1 cellular context compared by ENCODE assay signal in genomic region chr10:114526497-114527238, GRCh38.
TF ChIP-seq lines count a peak whose summit lies in the region.

No MANE protein-coding gene starts in this region.

TF ChIP-seq in HepG2, 621 proteins besides CTCF, POLR2A, EP300 and RAD21 (continued from another document and continues in another):
- peak; percentile 28; the same call in 1 of the 2 replicates for TF ChIP-seq TFAP4 (IDR thresholded peaks at IDR 0.05; ENCODE audit: borderline replicate concordance, low read depth)
- no peak for TF ChIP-seq ZNF569 (CRISPR knock-in tag; IDR thresholded peaks at IDR 0.05; ENCODE audit: borderline replicate concordance)
- TF ChIP-seq ZNF563 (CRISPR knock-in tag; IDR thresholded peaks at IDR 0.05), result no peak
- TF ChIP-seq POLR2AphosphoS5 (IDR thresholded peaks at IDR 0.05; ENCODE audit: low read depth, low read length), result peak; percentile 91
- TF ChIP-seq BCLAF1 (IDR thresholded peaks at IDR 0.05), result no peak
- no peak for TF ChIP-seq ZNF484 (CRISPR knock-in tag; IDR thresholded peaks at IDR 0.05; ENCODE audit: borderline replicate concordance, low read depth)
- TF ChIP-seq ZNF331 (CRISPR knock-in tag; IDR thresholded peaks at IDR 0.05), result peak; percentile 81
- TF ChIP-seq GMEB1 (CRISPR knock-in tag; IDR thresholded peaks at IDR 0.05; ENCODE audit: borderline replicate concordance), result peak; percentile 71; the same call in 1 of the 2 replicates
- TF ChIP-seq THRA (CRISPR knock-in tag; IDR thresholded peaks at IDR 0.05; ENCODE audit: borderline replicate concordance), result peak; percentile 59
- peak; percentile 59 for TF ChIP-seq ZMYM2 (CRISPR knock-in tag; IDR thresholded peaks at IDR 0.05)
- peak; percentile 95 for TF ChIP-seq ZNF343 (CRISPR knock-in tag; IDR thresholded peaks at IDR 0.05)
- peak; percentile 15 for TF ChIP-seq PHF5A (CRISPR knock-in tag; IDR thresholded peaks at IDR 0.05; ENCODE audit: low read depth, unreplicated experiment)
- no peak; the same call in 1 of the 2 replicates for TF ChIP-seq ZSCAN20 (CRISPR knock-in tag; IDR thresholded peaks at IDR 0.05; ENCODE audit: borderline replicate concordance)
- TF ChIP-seq MLXIP (CRISPR knock-in tag; IDR thresholded peaks at IDR 0.05; ENCODE audit: borderline replicate concordance), result no peak
- TF ChIP-seq TFDP2 (CRISPR knock-in tag; IDR thresholded peaks at IDR 0.05), result peak; percentile 62; the same call in 1 of the 2 replicates
- no peak for TF ChIP-seq TRIM22 (IDR thresholded peaks at IDR 0.05)
- TF ChIP-seq ZNF75D (CRISPR knock-in tag; IDR thresholded peaks at IDR 0.05; ENCODE audit: borderline replicate concordance), result no peak
- TF ChIP-seq ZNF598 (CRISPR knock-in tag; IDR thresholded peaks at IDR 0.05; ENCODE audit: borderline replicate concordance), result 0 out of 2 replicates have a peak, but pooled peaks have one; percentile 78
- peak; percentile 57; the same call in 1 of the 2 replicates for TF ChIP-seq NRL (CRISPR knock-in tag; IDR thresholded peaks at IDR 0.05; ENCODE audit: borderline replicate concordance)
- no peak for TF ChIP-seq DDIT3 (CRISPR knock-in tag; IDR thresholded peaks at IDR 0.05)
- peak; percentile 79 for TF ChIP-seq UBTF (CRISPR knock-in tag; IDR thresholded peaks at IDR 0.05)
- no peak for TF ChIP-seq HNRNPK (IDR thresholded peaks at IDR 0.05; ENCODE audit: low read depth, low read length, poor library complexity, severe bottlenecking)
- TF ChIP-seq EHMT2 (IDR thresholded peaks at IDR 0.05; ENCODE audit: borderline replicate concordance, low read depth, low read length), result no peak
- TF ChIP-seq GABPA (IDR thresholded peaks at IDR 0.05; ENCODE audit: low read depth, low read length), result no peak; the same call in 1 of the 2 replicates
- TF ChIP-seq GABPA (CRISPR knock-in tag; IDR thresholded peaks at IDR 0.05; ENCODE audit: low read depth), result peak; percentile 71
- TF ChIP-seq ZNF558 (CRISPR knock-in tag; IDR thresholded peaks at IDR 0.05; ENCODE audit: borderline replicate concordance), result no peak; the same call in 1 of the 2 replicates
- TF ChIP-seq ATM (IDR thresholded peaks at IDR 0.05; ENCODE audit: borderline replicate concordance), result no peak
- TF ChIP-seq HOMEZ (CRISPR knock-in tag; IDR thresholded peaks at IDR 0.05; ENCODE audit: low read depth), result no peak
- TF ChIP-seq PLRG1 (conservative IDR thresholded peaks at IDR 0.05), result no peak
- no peak for TF ChIP-seq ZBTB4 (CRISPR knock-in tag; IDR thresholded peaks at IDR 0.05; ENCODE audit: borderline replicate concordance)
- TF ChIP-seq NFYC (CRISPR knock-in tag; IDR thresholded peaks at IDR 0.05), result no peak
- peak; percentile 76 for TF ChIP-seq ZNF263 (CRISPR knock-in tag; IDR thresholded peaks at IDR 0.05)
- no peak for TF ChIP-seq SRSF9 (IDR thresholded peaks at IDR 0.05; ENCODE audit: borderline replicate concordance, insufficient read depth, low read depth, low read length, poor library complexity, severe bottlenecking)
- TF ChIP-seq RARA (CRISPR knock-in tag; IDR thresholded peaks at IDR 0.05), result peak; percentile 51
- peak; percentile 45 to 51; a peak in 2 of 4 replicates for TF ChIP-seq NR2F1 (CRISPR knock-in tag; IDR thresholded peaks at IDR 0.05)
- TF ChIP-seq ZNF878 (CRISPR knock-in tag; IDR thresholded peaks at IDR 0.05), result no peak; the same call in 1 of the 2 replicates
- TF ChIP-seq SP4 (CRISPR knock-in tag; IDR thresholded peaks at IDR 0.05), result peak; percentile 36; the same call in 1 of the 2 replicates
- no peak; the same call in 1 of the 2 replicates for TF ChIP-seq JDP2 (CRISPR knock-in tag; IDR thresholded peaks at IDR 0.05; ENCODE audit: borderline replicate concordance)
- no peak for TF ChIP-seq HOXA9 (CRISPR knock-in tag; IDR thresholded peaks at IDR 0.05; ENCODE audit: borderline replicate concordance)
